Comparison of ENCODE assay signal across 8 cellular contexts in genomic region chr19:46015080-46015960, GRCh38. TPM values are rescaled to one million over a fixed set of nuclear protein-coding genes. Genes with fewer than 3 reads are reported as not detected.
DNase-seq lines count a peak whose midpoint lies in the region; ATAC-seq and TF ChIP-seq lines count a peak whose summit lies in the region.

No MANE protein-coding gene starts in this region.

- H3K27ac Mint-ChIP-seq in glutamatergic neuron (ENCODE audit: unreplicated experiment), result no peak overlapping the region

- H3K9me3 Mint-ChIP-seq in glutamatergic neuron (ENCODE audit: unreplicated experiment), result peaks cover 10% of the 10 kb centered on the region

- H3K27me3 ChIP-seq in rectal smooth muscle tissue (ENCODE audit: control insufficient read depth, insufficient read depth, low read length), result peaks cover 19% of the 10 kb centered on the region

- H3K4me3 Mint-ChIP-seq in glutamatergic neuron (ENCODE audit: unreplicated experiment), result peak overlapping the region; percentile 79

- H3K36me3 Mint-ChIP-seq in glutamatergic neuron (ENCODE audit: unreplicated experiment), result no peaks in the 10 kb centered on the region

- peak overlapping the region; percentile 10 for H3K4me3 ChIP-seq in GM12875 (ENCODE audit: low read depth, low read length)
- peak overlapping the region; percentile 93 for H3K4me3 ChIP-seq in rectal smooth muscle tissue (ENCODE audit: low read length)

- DNase-seq in NCI-H82 treated with DMSO at 0.1 percent for 48 hours (lab: John Stamatoyannopoulos, UW; ENCODE audit: unreplicated experiment) (peak; percentile 41), activated gamma-delta T cell (lab: John Stamatoyannopoulos, UW) (peak; percentile 41), glutamatergic neuron (peak; percentile 76), OCI-M1 (lab: John Stamatoyannopoulos, UW) (no peak), KG1 (lab: John Stamatoyannopoulos, UW) (no peak)

- TF ChIP-seq CTCF in GM12875 (IDR thresholded peaks at IDR 0.05; ENCODE audit: borderline replicate concordance, insufficient read depth, low read depth, low read length), result no peak
- TF ChIP-seq CTCF in glutamatergic neuron (IDR thresholded peaks at IDR 0.05; ENCODE audit: partially characterized antibody, unreplicated experiment), result no peak

- H3K27ac ChIP-seq in rectal smooth muscle tissue (ENCODE audit: low read depth, low read length), result no peak overlapping the region

- no peak for ATAC-seq in HG03196 (IDR thresholded peaks at IDR 0.05; ENCODE audit: unreplicated experiment)

- H3K36me3 ChIP-seq in rectal smooth muscle tissue (ENCODE audit: control insufficient read depth, insufficient read depth, low read length), result no peaks in the 10 kb centered on the region

- peaks cover 19% of the 10 kb centered on the region for H3K27me3 Mint-ChIP-seq in glutamatergic neuron (ENCODE audit: unreplicated experiment)

- H3K4me1 Mint-ChIP-seq in glutamatergic neuron (ENCODE audit: low read depth, unreplicated experiment), result peaks cover 10% of the 10 kb centered on the region

- H3K9ac ChIP-seq in rectal smooth muscle tissue (ENCODE audit: low read length), result no peak overlapping the region

- peaks cover 8% of the 10 kb centered on the region for H3K4me1 ChIP-seq in rectal smooth muscle tissue (ENCODE audit: control insufficient read depth, insufficient read depth, low read length)

RNA-seq across cellular contexts. Expression of gene PGLYRP1, which starts 7.5 kb away (rescaled TPM):
- not detected for total RNA-seq in glutamatergic neuron (ENCODE audit: unreplicated experiment)

RNA-seq across cellular contexts. Expression of gene CCDC61, which starts 20.1 kb away (rescaled TPM):
- 33.5 TPM for total RNA-seq in glutamatergic neuron (ENCODE audit: unreplicated experiment)

RNA-seq across cellular contexts. Expression of gene IGFL4, which starts 25.5 kb away (rescaled TPM):
- total RNA-seq in glutamatergic neuron (ENCODE audit: unreplicated experiment), result 0.20 TPM

RNA-seq across cellular contexts. Expression of gene NOVA2, which starts 41.7 kb away (rescaled TPM):
- 163 TPM for total RNA-seq in glutamatergic neuron (ENCODE audit: unreplicated experiment)

Comparison
In these comparisons a context has a peak if more than half of its experiments do, and no peak if none do; other contexts are left out.
1. DNase-seq: peak in NCI-H82 treated with DMSO at 0.1 percent for 48 hours (single experiment), activated gamma-delta T cell (single experiment) and glutamatergic neuron (single experiment); none in OCI-M1 (single experiment) and KG1 (single experiment).